In the genomic region with DNA sequence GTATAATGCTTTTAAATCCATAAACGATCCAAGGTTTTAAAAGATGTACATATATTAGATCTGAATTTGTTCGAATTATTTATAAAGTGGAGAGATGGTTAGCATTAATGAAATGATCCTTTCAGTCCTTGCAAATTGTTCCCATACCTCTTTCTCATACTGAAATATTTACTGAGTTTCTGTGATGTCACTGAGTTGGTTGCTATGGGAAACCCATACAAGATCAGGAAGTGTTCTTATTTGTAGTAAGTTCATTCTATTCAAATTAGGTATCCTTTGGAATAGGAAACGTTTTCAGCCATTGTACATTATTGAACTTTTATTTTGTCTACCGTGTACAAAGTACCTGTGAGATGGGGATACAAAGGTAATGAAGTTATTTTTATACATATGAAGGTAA, we compare ENCODE assay signal across 22 cellular contexts.
"Had no signal": no experiment of that assay in that cellular context is flagged by ENCODE, and none has a peak within 500 bp of the region (broad histone marks: within the 10 kb centered on the region; RNA-seq: fewer than 3 reads in every experiment).

No MANE protein-coding gene starts in this region.

- H3K27me3 ChIP-seq: colonic mucosa, gastrocnemius medialis, neutrophil, sigmoid colon, testis, tibial artery had no signal

- H3K27ac ChIP-seq: colonic mucosa, epithelial cell of prostate, gastrocnemius medialis, neutrophil, parathyroid adenoma, sigmoid colon, testis, tibial artery had no signal

- H2AFZ ChIP-seq: parathyroid adenoma had no signal

- H3K79me2 ChIP-seq: parathyroid adenoma had no signal

- ATAC-seq: esophagus mucosa; gastrocnemius medialis; left lobe of liver; natural killer cell; right cardiac atrium; stimulated activated memory B cell treated with anti-CD40 and anti-IgM and Interleukin-4, amounts not matched to agents 10 μg/mL and 1 μg/mL and 100 μg/mL, for 72 hours; stimulated activated naive CD8-positive, alpha-beta T cell treated with anti-CD3 and anti-CD28 coated beads, Interleukin-15, Interleukin-2, amounts not matched to agents 100 U/mL and 50 U/mL, for 24 hours had no signal

- H3K36me3 ChIP-seq: colonic mucosa, gastrocnemius medialis, neutrophil, sigmoid colon, tibial artery had no signal

- FAIRE-seq: kidney had no signal

- H3K4me3 ChIP-seq: colonic mucosa, gastrocnemius medialis, lung, sigmoid colon, testis, tibial artery had no signal

- H3K4me1 ChIP-seq: colonic mucosa, gastrocnemius medialis, parathyroid adenoma, sigmoid colon, testis, tibial artery had no signal

- H3K9me3 ChIP-seq: colonic mucosa, gastrocnemius medialis, neutrophil, testis, tibial artery had no signal

- H3K9ac ChIP-seq: parathyroid adenoma had no signal

- DNase-seq: colonic mucosa; effector CD8-positive, alpha-beta T cell; endodermal cell; foreskin fibroblast; gastrocnemius medialis; head of caudate nucleus; kidney; natural killer cell; right cardiac atrium; sigmoid colon; stimulated activated CD4-positive, alpha-beta T cell treated with anti-CD3 and anti-CD28 coated beads, Interleukin-4, amount 100 ng/mL, for 4 hours; stimulated activated naive CD8-positive, alpha-beta T cell treated with anti-CD3 and anti-CD28 coated beads, Interleukin-15, Interleukin-2, amounts not matched to agents 100 U/mL and 50 U/mL, for 24 hours; substantia nigra; testis; tibial artery had no signal
